15 cellular contexts compared by ENCODE assay signal in the genomic region with DNA sequence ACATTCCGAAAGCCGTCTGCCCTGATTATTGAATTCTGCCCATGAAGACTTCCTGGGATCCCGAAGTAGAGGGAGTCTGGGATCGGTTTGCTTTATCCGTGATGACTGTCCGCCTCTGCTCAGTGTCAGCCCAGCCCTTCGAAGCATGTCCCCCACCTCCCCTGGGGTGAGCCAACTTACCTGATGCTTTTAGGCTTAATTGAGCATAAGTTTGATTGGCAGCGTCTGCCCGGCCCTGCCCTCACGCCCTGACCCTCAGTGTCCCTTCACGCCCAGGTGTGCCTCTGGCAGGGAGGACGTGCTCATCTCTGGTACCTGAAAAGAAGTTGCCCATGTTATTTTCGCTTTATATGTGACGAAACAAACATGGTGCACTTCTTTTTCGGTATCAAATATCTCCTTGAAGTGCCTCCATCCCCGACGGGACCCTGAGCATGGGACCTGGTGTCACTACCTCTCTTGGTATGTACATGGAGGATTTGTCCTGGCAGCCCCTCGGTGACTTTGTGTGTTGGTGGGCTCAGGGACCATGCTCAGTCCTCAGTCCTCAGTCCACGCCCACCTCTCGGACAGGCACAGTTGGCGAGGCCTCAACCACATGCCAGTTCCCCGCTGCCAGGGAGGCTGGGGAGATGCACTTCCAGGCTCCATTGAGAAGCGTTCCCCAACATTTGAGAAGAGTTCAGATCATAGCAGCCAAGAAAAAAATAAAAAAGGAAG.
"Had no signal": no experiment of that assay in that cellular context is flagged by ENCODE, and none has a peak within 500 bp of the region (broad histone marks: within the 10 kb centered on the region; RNA-seq: fewer than 3 reads in every experiment).

No MANE protein-coding gene starts in this region.

- H3K36me3 Mint-ChIP-seq: activated naive CD4-positive, alpha-beta T cell treated with anti-CD3 and anti-CD28 coated beads, Interleukin-2, amount 50 U/mL, for 24 hours; T-cell had no signal

- H3K4me3 Mint-ChIP-seq: activated CD4-positive, alpha-beta T cell treated with anti-CD3 and anti-CD28 coated beads, Interleukin-2, amount 10 ng/mL, durations not matched to agents 7 days and 5 days; activated naive CD4-positive, alpha-beta T cell treated with anti-CD3 and anti-CD28 coated beads, Interleukin-2, amount 50 U/mL, for 24 hours; nephron progenitor cell; T-cell had no signal

- H3K4me1 ChIP-seq: esophagus muscularis mucosa, parathyroid adenoma, testis had no signal

- H3K27ac Mint-ChIP-seq: activated CD4-positive, alpha-beta T cell treated with anti-CD3 and anti-CD28 coated beads, Interleukin-2, amount 10 ng/mL, durations not matched to agents 7 days and 5 days; activated naive CD4-positive, alpha-beta T cell treated with anti-CD3 and anti-CD28 coated beads, Interleukin-2, amount 50 U/mL, for 24 hours; nephron progenitor cell; T-cell had no signal

- DNase-seq: activated CD4-positive, alpha-beta T cell treated with anti-CD3 and anti-CD28 coated beads, Interleukin-2, amount 10 ng/mL, durations not matched to agents 7 days and 5 days; activated CD8-positive, alpha-beta memory T cell treated with anti-CD3 and anti-CD28 coated beads for 24 hours; amygdala; mesenchymal stem cell; nephron progenitor cell; retina; stimulated activated naive CD8-positive, alpha-beta T cell treated with anti-CD3 and anti-CD28 coated beads, Interleukin-15, Interleukin-2, amounts not matched to agents 100 U/mL and 50 U/mL, for 24 hours; T-cell; T1000; testis had no signal

- H3K9me3 Mint-ChIP-seq: activated CD4-positive, alpha-beta T cell treated with anti-CD3 and anti-CD28 coated beads, Interleukin-2, amount 10 ng/mL, durations not matched to agents 7 days and 5 days; activated naive CD4-positive, alpha-beta T cell treated with anti-CD3 and anti-CD28 coated beads, Interleukin-2, amount 50 U/mL, for 24 hours; T-cell had no signal

- H2AFZ ChIP-seq: parathyroid adenoma had no signal

- H3K4me2 ChIP-seq: smooth muscle cell had no signal

- H3K4me3 ChIP-seq: esophagus muscularis mucosa, smooth muscle cell, testis had no signal

- H3K27ac ChIP-seq: esophagus muscularis mucosa, parathyroid adenoma, testis, VCaP had no signal

- ATAC-seq: stimulated activated naive CD8-positive, alpha-beta T cell treated with anti-CD3 and anti-CD28 coated beads, Interleukin-15, Interleukin-2, amounts not matched to agents 100 U/mL and 50 U/mL, for 24 hours; T-cell had no signal

- H3K4me1 Mint-ChIP-seq: activated CD4-positive, alpha-beta T cell treated with anti-CD3 and anti-CD28 coated beads, Interleukin-2, amount 10 ng/mL, durations not matched to agents 7 days and 5 days; activated naive CD4-positive, alpha-beta T cell treated with anti-CD3 and anti-CD28 coated beads, Interleukin-2, amount 50 U/mL, for 24 hours; nephron progenitor cell; T-cell had no signal

- H3K27me3 Mint-ChIP-seq: activated CD4-positive, alpha-beta T cell treated with anti-CD3 and anti-CD28 coated beads, Interleukin-2, amount 10 ng/mL, durations not matched to agents 7 days and 5 days had no signal

- H3K36me3 ChIP-seq: esophagus muscularis mucosa had no signal

- H3K27me3 ChIP-seq: esophagus muscularis mucosa, testis had no signal

- H3K9me3 ChIP-seq: esophagus muscularis mucosa, testis had no signal

- H3K79me2 ChIP-seq: parathyroid adenoma had no signal

- H3K9ac ChIP-seq: parathyroid adenoma had no signal
